2 cellular contexts compared by ENCODE assay signal in genomic region chr10:4684434-4684833, GRCh38.
TF ChIP-seq lines count a peak whose summit lies in the region.

No MANE protein-coding gene starts in this region.

TF ChIP-seq in IMR-90, 13 proteins besides CTCF, POLR2A, EP300 and RAD21:
- peak; percentile 31; the same call in 1 of the 2 replicates for TF ChIP-seq USF2 (IDR thresholded peaks at IDR 0.05; ENCODE audit: low read depth, low read length)
- TF ChIP-seq CEBPB (IDR thresholded peaks at IDR 0.05; ENCODE audit: low read depth, low read length): peak; percentile 71
- no peak for TF ChIP-seq CHD1 (IDR thresholded peaks at IDR 0.05; ENCODE audit: low read depth, low read length)

TF ChIP-seq in K562, 482 proteins besides CTCF, POLR2A, EP300 and RAD21 (continued from another document):
- TF ChIP-seq TSHZ1 (CRISPR knock-in tag; IDR thresholded peaks at IDR 0.05) (no peak), ZNF232 (CRISPR knock-in tag; IDR thresholded peaks at IDR 0.05) (no peak)
